Comparison of ENCODE assay signal across 34 cellular contexts in genomic region chr4:43296946-43297528, GRCh38.
"Had no signal": no experiment of that assay in that cellular context is flagged by ENCODE, and none has a peak within 500 bp of the region (broad histone marks: within the 10 kb centered on the region; RNA-seq: fewer than 3 reads in every experiment).

No MANE protein-coding gene starts in this region.

- H3K4me3 Mint-ChIP-seq: activated CD4-positive, alpha-beta memory T cell treated with anti-CD3 and anti-CD28 coated beads for 36 hours; activated CD4-positive, alpha-beta T cell treated with anti-CD3 and anti-CD28 coated beads for 36 hours; activated CD4-positive, alpha-beta T cell treated with anti-CD3 and anti-CD28 coated beads, Interleukin-2, amount 10 ng/mL, durations not matched to agents 24 days and 14 days; activated CD8-positive, alpha-beta memory T cell treated with anti-CD3 and anti-CD28 coated beads, Interleukin-2, amount 10 ng/mL, durations not matched to agents 7 days and 5 days; activated CD8-positive, alpha-beta T cell treated with anti-CD3 and anti-CD28 coated beads, Interleukin-2, amount 10 ng/mL, durations not matched to agents 7 days and 5 days; activated naive CD4-positive, alpha-beta T cell treated with anti-CD3 and anti-CD28 coated beads for 36 hours; activated naive CD4-positive, alpha-beta T cell treated with anti-CD3 and anti-CD28 coated beads, Interleukin-2, amount 50 U/mL, for 24 hours; activated naive CD8-positive, alpha-beta T cell treated with anti-CD3 and anti-CD28 coated beads for 36 hours; activated naive CD8-positive, alpha-beta T cell treated with anti-CD3 and anti-CD28 coated beads, Interleukin-2, amount 50 U/mL, for 24 hours; activated T-helper 1 cell treated with anti-CD3 and anti-CD28 coated beads, Interleukin-12 subunit alpha, Interleukin-12 subunit beta, Interleukin-2, Interleukin-4 antibody, amounts not matched to agents 30 ng/mL and 10 ng/mL and 1 ng/mL, durations not matched to agents 14 hours and 24 hours and 36 hours had no signal

- H3K27me3 ChIP-seq: adrenal gland, body of pancreas, cardiac muscle cell, colonic mucosa, gastrocnemius medialis, heart left ventricle had no signal

- FAIRE-seq: endometrium, endothelial cell of umbilical vein had no signal

- H3K27ac Mint-ChIP-seq: activated CD4-positive, alpha-beta memory T cell treated with anti-CD3 and anti-CD28 coated beads for 36 hours; activated CD4-positive, alpha-beta T cell treated with anti-CD3 and anti-CD28 coated beads for 36 hours; activated CD4-positive, alpha-beta T cell treated with anti-CD3 and anti-CD28 coated beads, Interleukin-2, amount 10 ng/mL, durations not matched to agents 24 days and 14 days; activated CD8-positive, alpha-beta memory T cell treated with anti-CD3 and anti-CD28 coated beads, Interleukin-2, amount 10 ng/mL, durations not matched to agents 7 days and 5 days; activated CD8-positive, alpha-beta T cell treated with anti-CD3 and anti-CD28 coated beads, Interleukin-2, amount 10 ng/mL, durations not matched to agents 7 days and 5 days; activated naive CD4-positive, alpha-beta T cell treated with anti-CD3 and anti-CD28 coated beads for 36 hours; activated naive CD4-positive, alpha-beta T cell treated with anti-CD3 and anti-CD28 coated beads, Interleukin-2, amount 50 U/mL, for 24 hours; activated naive CD8-positive, alpha-beta T cell treated with anti-CD3 and anti-CD28 coated beads for 36 hours; activated naive CD8-positive, alpha-beta T cell treated with anti-CD3 and anti-CD28 coated beads, Interleukin-2, amount 50 U/mL, for 24 hours; activated T-helper 1 cell treated with anti-CD3 and anti-CD28 coated beads, Interleukin-12 subunit alpha, Interleukin-12 subunit beta, Interleukin-2, Interleukin-4 antibody, amounts not matched to agents 30 ng/mL and 10 ng/mL and 1 ng/mL, durations not matched to agents 14 hours and 24 hours and 36 hours; activated T-helper 2 cell treated with anti-CD3 and anti-CD28 coated beads, Interferon-gamma antibody, Interleukin-2, Interleukin-4, amounts not matched to agents 10 μg/mL and 5 μg/mL and 100 μg/mL, durations not matched to agents 14 hours and 24 hours and 36 hours had no signal

- H3K4me1 Mint-ChIP-seq: activated CD4-positive, alpha-beta T cell treated with anti-CD3 and anti-CD28 coated beads for 36 hours; activated CD4-positive, alpha-beta T cell treated with anti-CD3 and anti-CD28 coated beads, Interleukin-2, amount 10 ng/mL, durations not matched to agents 24 days and 14 days; activated CD8-positive, alpha-beta memory T cell treated with anti-CD3 and anti-CD28 coated beads, Interleukin-2, amount 10 ng/mL, durations not matched to agents 7 days and 5 days; activated naive CD4-positive, alpha-beta T cell treated with anti-CD3 and anti-CD28 coated beads, Interleukin-2, amount 50 U/mL, for 24 hours; activated naive CD8-positive, alpha-beta T cell treated with anti-CD3 and anti-CD28 coated beads for 36 hours; activated naive CD8-positive, alpha-beta T cell treated with anti-CD3 and anti-CD28 coated beads, Interleukin-2, amount 50 U/mL, for 24 hours had no signal

- H3K9me3 ChIP-seq: adrenal gland, body of pancreas, colonic mucosa, gastrocnemius medialis had no signal

- H3K36me3 ChIP-seq: adrenal gland, cardiac muscle cell, colonic mucosa, gastrocnemius medialis, heart left ventricle had no signal

- H3K27me3 Mint-ChIP-seq: activated CD4-positive, alpha-beta memory T cell treated with anti-CD3 and anti-CD28 coated beads for 36 hours; activated CD4-positive, alpha-beta T cell treated with anti-CD3 and anti-CD28 coated beads for 36 hours; activated CD4-positive, alpha-beta T cell treated with anti-CD3 and anti-CD28 coated beads, Interleukin-2, amount 10 ng/mL, durations not matched to agents 24 days and 14 days; activated CD8-positive, alpha-beta memory T cell treated with anti-CD3 and anti-CD28 coated beads, Interleukin-2, amount 10 ng/mL, durations not matched to agents 7 days and 5 days; activated naive CD4-positive, alpha-beta T cell treated with anti-CD3 and anti-CD28 coated beads, Interleukin-2, amount 50 U/mL, for 24 hours; activated naive CD8-positive, alpha-beta T cell treated with anti-CD3 and anti-CD28 coated beads for 36 hours; activated naive CD8-positive, alpha-beta T cell treated with anti-CD3 and anti-CD28 coated beads, Interleukin-2, amount 50 U/mL, for 24 hours had no signal

- ATAC-seq: activated CD4-positive, alpha-beta T cell treated with anti-CD3 and anti-CD28 coated beads for 36 hours; activated CD8-positive, alpha-beta memory T cell treated with anti-CD3 and anti-CD28 coated beads, Interleukin-2, amount 10 ng/mL, durations not matched to agents 7 days and 5 days; activated CD8-positive, alpha-beta T cell treated with anti-CD3 and anti-CD28 coated beads, Interleukin-2, amount 10 ng/mL, durations not matched to agents 7 days and 5 days; activated naive CD8-positive, alpha-beta T cell treated with anti-CD3 and anti-CD28 coated beads, Interleukin-2, amount 50 U/mL, for 24 hours; body of pancreas; esophagus mucosa; gastrocnemius medialis; heart left ventricle had no signal

- H3K4me1 ChIP-seq: adrenal gland, body of pancreas, colonic mucosa, gastrocnemius medialis, heart left ventricle had no signal

- H3K27ac ChIP-seq: adrenal gland, body of pancreas, cardiac muscle cell, colonic mucosa, gastrocnemius medialis, heart left ventricle had no signal

- DNase-seq: activated CD4-positive, alpha-beta memory T cell treated with anti-CD3 and anti-CD28 coated beads for 36 hours; activated CD4-positive, alpha-beta T cell treated with anti-CD3 and anti-CD28 coated beads for 36 hours; activated CD4-positive, alpha-beta T cell treated with anti-CD3 and anti-CD28 coated beads, Interleukin-2, amount 10 ng/mL, durations not matched to agents 24 days and 14 days; activated CD4-positive, CD25-positive, alpha-beta regulatory T cell; activated CD4-positive, CD25-positive, alpha-beta regulatory T cell treated with anti-CD3 and anti-CD28 coated beads, Interleukin-2, amount 50 U/mL, for 72 hours; activated CD8-positive, alpha-beta memory T cell treated with anti-CD3 and anti-CD28 coated beads, Interleukin-2, amount 10 ng/mL, durations not matched to agents 7 days and 5 days; activated CD8-positive, alpha-beta memory T cell treated with anti-CD3 and anti-CD28 coated beads, Interleukin-2, amount 50 U/mL, for 4 hours; activated CD8-positive, alpha-beta T cell treated with anti-CD3 and anti-CD28 coated beads, Interleukin-2, amount 10 ng/mL, durations not matched to agents 7 days and 5 days; activated effector memory CD4-positive, alpha-beta T cell treated with anti-CD3 and anti-CD28 coated beads, Interleukin-2, amount 50 U/mL, for 16 hours; activated naive CD4-positive, alpha-beta T cell treated with anti-CD3 and anti-CD28 coated beads for 36 hours; activated naive CD8-positive, alpha-beta T cell treated with anti-CD3 and anti-CD28 coated beads for 36 hours; activated naive CD8-positive, alpha-beta T cell treated with anti-CD3 and anti-CD28 coated beads, Interleukin-2, amount 50 U/mL, for 24 hours; activated T-cell treated with anti-CD3 and anti-CD28 coated beads, Interleukin-2, amount 50 U/mL, for 1 hour; activated T-cell treated with anti-CD3 and anti-CD28 coated beads, Interleukin-2, amount 50 U/mL, for 48 hours; adrenal gland; amygdala; aorta; body of pancreas; central memory CD4-positive, alpha-beta T cell; cerebellar nuclear complex; colonic mucosa; effector CD8-positive, alpha-beta T cell; foreskin fibroblast; gastrocnemius medialis; glutamatergic neuron; heart left ventricle; hypothalamus had no signal

- H3K4me3 ChIP-seq: adrenal gland, body of pancreas, cardiac muscle cell, colonic mucosa, gastrocnemius medialis, heart left ventricle had no signal

- H3K36me3 Mint-ChIP-seq: activated CD4-positive, alpha-beta memory T cell treated with anti-CD3 and anti-CD28 coated beads for 36 hours; activated CD8-positive, alpha-beta memory T cell treated with anti-CD3 and anti-CD28 coated beads, Interleukin-2, amount 10 ng/mL, durations not matched to agents 7 days and 5 days; activated naive CD4-positive, alpha-beta T cell treated with anti-CD3 and anti-CD28 coated beads, Interleukin-2, amount 50 U/mL, for 24 hours; activated naive CD8-positive, alpha-beta T cell treated with anti-CD3 and anti-CD28 coated beads for 36 hours had no signal
